ENCODE assay signal across 1 cellular context in the genomic region with DNA sequence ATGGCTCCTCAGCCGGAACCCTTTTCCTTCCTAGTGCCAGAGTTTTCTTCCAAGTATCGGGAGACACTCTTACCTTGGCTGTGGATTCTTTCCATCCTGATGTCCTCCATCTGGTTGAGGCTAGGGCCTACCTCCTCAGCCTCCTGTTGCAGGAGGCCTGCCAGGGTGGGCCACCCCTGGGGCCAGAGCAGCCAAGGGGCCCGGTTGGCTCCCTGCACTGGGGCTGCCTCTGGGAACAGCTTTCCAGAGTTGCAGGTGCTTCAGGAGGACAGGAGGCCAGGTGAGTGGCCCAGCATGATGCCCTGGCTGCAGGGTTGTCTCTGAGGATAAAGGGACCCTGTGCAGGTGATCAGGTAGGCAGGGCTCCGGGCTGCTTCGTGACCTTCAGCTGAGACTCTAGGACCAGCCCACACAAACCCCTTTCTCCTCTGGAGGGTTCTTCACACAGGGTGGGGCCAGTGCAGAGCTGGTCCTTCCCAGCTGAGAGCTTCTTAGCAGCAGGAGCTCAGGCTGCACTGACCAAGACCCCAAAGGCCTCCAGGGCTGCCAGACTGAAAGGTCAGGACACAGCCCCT.
TF ChIP-seq lines count a peak whose summit lies in the region.

No MANE protein-coding gene starts in this region.

TF ChIP-seq in H1, 55 proteins besides CTCF, POLR2A, EP300 and RAD21:
- TF ChIP-seq, protein P1, sequence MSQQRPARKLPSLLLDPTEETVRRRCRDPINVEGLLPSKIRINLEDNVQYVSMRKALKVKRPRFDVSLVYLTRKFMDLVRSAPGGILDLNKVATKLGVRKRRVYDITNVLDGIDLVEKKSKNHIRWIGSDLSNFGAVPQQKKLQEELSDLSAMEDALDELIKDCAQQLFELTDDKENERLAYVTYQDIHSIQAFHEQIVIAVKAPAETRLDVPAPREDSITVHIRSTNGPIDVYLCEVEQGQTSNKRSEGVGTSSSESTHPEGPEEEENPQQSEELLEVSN (IDR thresholded peaks at IDR 0.05), result no peak
- TF ChIP-seq USF2 (IDR thresholded peaks at IDR 0.05; ENCODE audit: low read length), result no peak
- no peak for TF ChIP-seq SAP30 (IDR thresholded peaks at IDR 0.05; ENCODE audit: insufficient read depth, insufficient replicate concordance, low read length)
- TF ChIP-seq CHD1 (IDR thresholded peaks at IDR 0.05; ENCODE audit: low read depth, low read length), result no peak
- no peak for TF ChIP-seq KDM1A (IDR thresholded peaks at IDR 0.05; ENCODE audit: borderline replicate concordance, low read length)
- TF ChIP-seq BRCA1 (IDR thresholded peaks at IDR 0.05; ENCODE audit: low read depth, low read length), result no peak
- no peak for TF ChIP-seq SP1 (IDR thresholded peaks at IDR 0.05; ENCODE audit: low read depth, low read length)
- TF ChIP-seq, protein P2, sequence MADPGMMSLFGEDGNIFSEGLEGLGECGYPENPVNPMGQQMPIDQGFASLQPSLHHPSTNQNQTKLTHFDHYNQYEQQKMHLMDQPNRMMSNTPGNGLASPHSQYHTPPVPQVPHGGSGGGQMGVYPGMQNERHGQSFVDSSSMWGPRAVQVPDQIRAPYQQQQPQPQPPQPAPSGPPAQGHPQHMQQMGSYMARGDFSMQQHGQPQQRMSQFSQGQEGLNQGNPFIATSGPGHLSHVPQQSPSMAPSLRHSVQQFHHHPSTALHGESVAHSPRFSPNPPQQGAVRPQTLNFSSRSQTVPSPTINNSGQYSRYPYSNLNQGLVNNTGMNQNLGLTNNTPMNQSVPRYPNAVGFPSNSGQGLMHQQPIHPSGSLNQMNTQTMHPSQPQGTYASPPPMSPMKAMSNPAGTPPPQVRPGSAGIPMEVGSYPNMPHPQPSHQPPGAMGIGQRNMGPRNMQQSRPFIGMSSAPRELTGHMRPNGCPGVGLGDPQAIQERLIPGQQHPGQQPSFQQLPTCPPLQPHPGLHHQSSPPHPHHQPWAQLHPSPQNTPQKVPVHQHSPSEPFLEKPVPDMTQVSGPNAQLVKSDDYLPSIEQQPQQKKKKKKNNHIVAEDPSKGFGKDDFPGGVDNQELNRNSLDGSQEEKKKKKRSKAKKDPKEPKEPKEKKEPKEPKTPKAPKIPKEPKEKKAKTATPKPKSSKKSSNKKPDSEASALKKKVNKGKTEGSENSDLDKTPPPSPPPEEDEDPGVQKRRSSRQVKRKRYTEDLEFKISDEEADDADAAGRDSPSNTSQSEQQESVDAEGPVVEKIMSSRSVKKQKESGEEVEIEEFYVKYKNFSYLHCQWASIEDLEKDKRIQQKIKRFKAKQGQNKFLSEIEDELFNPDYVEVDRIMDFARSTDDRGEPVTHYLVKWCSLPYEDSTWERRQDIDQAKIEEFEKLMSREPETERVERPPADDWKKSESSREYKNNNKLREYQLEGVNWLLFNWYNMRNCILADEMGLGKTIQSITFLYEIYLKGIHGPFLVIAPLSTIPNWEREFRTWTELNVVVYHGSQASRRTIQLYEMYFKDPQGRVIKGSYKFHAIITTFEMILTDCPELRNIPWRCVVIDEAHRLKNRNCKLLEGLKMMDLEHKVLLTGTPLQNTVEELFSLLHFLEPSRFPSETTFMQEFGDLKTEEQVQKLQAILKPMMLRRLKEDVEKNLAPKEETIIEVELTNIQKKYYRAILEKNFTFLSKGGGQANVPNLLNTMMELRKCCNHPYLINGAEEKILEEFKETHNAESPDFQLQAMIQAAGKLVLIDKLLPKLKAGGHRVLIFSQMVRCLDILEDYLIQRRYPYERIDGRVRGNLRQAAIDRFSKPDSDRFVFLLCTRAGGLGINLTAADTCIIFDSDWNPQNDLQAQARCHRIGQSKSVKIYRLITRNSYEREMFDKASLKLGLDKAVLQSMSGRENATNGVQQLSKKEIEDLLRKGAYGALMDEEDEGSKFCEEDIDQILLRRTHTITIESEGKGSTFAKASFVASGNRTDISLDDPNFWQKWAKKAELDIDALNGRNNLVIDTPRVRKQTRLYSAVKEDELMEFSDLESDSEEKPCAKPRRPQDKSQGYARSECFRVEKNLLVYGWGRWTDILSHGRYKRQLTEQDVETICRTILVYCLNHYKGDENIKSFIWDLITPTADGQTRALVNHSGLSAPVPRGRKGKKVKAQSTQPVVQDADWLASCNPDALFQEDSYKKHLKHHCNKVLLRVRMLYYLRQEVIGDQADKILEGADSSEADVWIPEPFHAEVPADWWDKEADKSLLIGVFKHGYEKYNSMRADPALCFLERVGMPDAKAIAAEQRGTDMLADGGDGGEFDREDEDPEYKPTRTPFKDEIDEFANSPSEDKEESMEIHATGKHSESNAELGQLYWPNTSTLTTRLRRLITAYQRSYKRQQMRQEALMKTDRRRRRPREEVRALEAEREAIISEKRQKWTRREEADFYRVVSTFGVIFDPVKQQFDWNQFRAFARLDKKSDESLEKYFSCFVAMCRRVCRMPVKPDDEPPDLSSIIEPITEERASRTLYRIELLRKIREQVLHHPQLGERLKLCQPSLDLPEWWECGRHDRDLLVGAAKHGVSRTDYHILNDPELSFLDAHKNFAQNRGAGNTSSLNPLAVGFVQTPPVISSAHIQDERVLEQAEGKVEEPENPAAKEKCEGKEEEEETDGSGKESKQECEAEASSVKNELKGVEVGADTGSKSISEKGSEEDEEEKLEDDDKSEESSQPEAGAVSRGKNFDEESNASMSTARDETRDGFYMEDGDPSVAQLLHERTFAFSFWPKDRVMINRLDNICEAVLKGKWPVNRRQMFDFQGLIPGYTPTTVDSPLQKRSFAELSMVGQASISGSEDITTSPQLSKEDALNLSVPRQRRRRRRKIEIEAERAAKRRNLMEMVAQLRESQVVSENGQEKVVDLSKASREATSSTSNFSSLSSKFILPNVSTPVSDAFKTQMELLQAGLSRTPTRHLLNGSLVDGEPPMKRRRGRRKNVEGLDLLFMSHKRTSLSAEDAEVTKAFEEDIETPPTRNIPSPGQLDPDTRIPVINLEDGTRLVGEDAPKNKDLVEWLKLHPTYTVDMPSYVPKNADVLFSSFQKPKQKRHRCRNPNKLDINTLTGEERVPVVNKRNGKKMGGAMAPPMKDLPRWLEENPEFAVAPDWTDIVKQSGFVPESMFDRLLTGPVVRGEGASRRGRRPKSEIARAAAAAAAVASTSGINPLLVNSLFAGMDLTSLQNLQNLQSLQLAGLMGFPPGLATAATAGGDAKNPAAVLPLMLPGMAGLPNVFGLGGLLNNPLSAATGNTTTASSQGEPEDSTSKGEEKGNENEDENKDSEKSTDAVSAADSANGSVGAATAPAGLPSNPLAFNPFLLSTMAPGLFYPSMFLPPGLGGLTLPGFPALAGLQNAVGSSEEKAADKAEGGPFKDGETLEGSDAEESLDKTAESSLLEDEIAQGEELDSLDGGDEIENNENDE (IDR thresholded peaks at IDR 0.05; ENCODE audit: insufficient replicate concordance, low read length), result no peak
- TF ChIP-seq EZH2 (IDR thresholded peaks at IDR 0.05; ENCODE audit: low read depth, low read length, severe bottlenecking), result no peak
- TF ChIP-seq BCL11A (IDR thresholded peaks at IDR 0.05; ENCODE audit: low read depth in 2 of 2, low read length in 2 of 2), result no peak
